ENCODE assay signal across 1 cellular context in the genomic region with DNA sequence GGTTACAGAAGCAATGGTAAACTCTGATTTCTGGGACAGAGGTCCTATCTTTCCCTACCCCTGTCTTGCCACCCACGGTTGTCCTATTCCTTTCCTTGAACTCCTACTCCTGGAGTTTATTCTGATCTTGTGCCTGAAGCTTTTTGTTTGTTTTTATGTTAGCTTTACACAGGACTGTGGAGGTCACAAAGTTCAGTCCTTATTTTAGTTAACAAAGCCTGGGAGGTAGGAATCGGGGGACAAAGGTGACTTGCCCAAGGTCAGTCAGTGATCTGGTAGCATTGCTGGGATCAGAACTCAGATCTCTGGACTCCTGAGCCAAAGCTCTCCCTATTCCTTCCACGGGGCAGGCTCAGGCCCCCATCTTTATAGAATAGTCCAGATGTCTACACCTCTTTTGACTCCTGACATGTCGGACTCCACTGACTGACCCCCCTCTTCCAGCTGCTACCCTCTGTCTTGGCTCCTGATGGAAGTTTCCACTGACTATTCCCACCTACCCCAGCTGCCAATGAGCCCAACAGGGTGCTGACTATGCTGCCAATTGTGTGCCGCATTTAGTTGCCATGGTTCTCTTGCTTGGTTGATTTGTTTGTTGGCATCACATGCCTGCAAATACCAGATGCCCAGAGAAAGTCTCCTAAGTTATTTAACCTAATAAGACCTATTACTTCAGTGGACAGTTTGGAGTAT.
TF ChIP-seq lines count a peak whose summit lies in the region.

No MANE protein-coding gene starts in this region.

TF ChIP-seq in GM23338, 12 proteins besides CTCF, POLR2A, EP300 and RAD21:
- TF ChIP-seq, protein P1, sequence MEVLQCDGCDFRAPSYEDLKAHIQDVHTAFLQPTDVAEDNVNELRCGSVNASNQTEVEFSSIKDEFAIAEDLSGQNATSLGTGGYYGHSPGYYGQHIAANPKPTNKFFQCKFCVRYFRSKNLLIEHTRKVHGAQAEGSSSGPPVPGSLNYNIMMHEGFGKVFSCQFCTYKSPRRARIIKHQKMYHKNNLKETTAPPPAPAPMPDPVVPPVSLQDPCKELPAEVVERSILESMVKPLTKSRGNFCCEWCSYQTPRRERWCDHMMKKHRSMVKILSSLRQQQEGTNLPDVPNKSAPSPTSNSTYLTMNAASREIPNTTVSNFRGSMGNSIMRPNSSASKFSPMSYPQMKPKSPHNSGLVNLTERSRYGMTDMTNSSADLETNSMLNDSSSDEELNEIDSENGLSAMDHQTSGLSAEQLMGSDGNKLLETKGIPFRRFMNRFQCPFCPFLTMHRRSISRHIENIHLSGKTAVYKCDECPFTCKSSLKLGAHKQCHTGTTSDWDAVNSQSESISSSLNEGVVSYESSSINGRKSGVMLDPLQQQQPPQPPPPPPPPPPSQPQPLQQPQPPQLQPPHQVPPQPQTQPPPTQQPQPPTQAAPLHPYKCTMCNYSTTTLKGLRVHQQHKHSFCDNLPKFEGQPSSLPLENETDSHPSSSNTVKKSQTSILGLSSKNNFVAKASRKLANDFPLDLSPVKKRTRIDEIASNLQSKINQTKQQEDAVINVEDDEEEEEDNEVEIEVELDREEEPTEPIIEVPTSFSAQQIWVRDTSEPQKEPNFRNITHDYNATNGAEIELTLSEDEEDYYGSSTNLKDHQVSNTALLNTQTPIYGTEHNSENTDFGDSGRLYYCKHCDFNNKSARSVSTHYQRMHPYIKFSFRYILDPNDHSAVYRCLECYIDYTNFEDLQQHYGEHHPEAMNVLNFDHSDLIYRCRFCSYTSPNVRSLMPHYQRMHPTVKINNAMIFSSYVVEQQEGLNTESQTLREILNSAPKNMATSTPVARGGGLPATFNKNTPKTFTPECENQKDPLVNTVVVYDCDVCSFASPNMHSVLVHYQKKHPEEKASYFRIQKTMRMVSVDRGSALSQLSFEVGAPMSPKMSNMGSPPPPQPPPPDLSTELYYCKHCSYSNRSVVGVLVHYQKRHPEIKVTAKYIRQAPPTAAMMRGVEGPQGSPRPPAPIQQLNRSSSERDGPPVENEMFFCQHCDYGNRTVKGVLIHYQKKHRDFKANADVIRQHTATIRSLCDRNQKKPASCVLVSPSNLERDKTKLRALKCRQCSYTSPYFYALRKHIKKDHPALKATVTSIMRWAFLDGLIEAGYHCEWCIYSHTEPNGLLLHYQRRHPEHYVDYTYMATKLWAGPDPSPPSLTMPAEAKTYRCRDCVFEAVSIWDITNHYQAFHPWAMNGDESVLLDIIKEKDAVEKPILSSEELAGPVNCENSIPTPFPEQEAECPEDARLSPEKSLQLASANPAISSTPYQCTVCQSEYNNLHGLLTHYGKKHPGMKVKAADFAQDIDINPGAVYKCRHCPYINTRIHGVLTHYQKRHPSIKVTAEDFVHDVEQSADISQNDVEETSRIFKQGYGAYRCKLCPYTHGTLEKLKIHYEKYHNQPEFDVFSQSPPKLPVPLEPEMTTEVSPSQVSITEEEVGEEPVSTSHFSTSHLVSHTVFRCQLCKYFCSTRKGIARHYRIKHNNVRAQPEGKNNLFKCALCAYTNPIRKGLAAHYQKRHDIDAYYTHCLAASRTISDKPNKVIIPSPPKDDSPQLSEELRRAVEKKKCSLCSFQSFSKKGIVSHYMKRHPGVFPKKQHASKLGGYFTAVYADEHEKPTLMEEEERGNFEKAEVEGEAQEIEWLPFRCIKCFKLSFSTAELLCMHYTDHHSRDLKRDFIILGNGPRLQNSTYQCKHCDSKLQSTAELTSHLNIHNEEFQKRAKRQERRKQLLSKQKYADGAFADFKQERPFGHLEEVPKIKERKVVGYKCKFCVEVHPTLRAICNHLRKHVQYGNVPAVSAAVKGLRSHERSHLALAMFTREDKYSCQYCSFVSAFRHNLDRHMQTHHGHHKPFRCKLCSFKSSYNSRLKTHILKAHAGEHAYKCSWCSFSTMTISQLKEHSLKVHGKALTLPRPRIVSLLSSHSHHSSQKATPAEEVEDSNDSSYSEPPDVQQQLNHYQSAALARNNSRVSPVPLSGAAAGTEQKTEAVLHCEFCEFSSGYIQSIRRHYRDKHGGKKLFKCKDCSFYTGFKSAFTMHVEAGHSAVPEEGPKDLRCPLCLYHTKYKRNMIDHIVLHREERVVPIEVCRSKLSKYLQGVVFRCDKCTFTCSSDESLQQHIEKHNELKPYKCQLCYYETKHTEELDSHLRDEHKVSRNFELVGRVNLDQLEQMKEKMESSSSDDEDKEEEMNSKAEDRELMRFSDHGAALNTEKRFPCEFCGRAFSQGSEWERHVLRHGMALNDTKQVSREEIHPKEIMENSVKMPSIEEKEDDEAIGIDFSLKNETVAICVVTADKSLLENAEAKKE (CRISPR knock-in tag; IDR thresholded peaks at IDR 0.05), result no peak
- no peak for TF ChIP-seq ZNF331 (CRISPR knock-in tag; IDR thresholded peaks at IDR 0.05; ENCODE audit: low read depth)
